ENCODE assay signal across 1 cellular context in genomic region chr14:67343601-67344230, GRCh38.
TF ChIP-seq lines count a peak whose summit lies in the region.

No MANE protein-coding gene starts in this region.

TF ChIP-seq in HepG2, 621 proteins besides CTCF, POLR2A, EP300 and RAD21:
- TF ChIP-seq ZNF335 (CRISPR knock-in tag; IDR thresholded peaks at IDR 0.05) (no peak), KLF16 (CRISPR knock-in tag; IDR thresholded peaks at IDR 0.05) (no peak), CBX2 (IDR thresholded peaks at IDR 0.05; ENCODE audit: low read depth, low read length) (no peak), CBX2 (CRISPR knock-in tag; IDR thresholded peaks at IDR 0.05; ENCODE audit: low read depth) (no peak), DNMT1 (CRISPR knock-in tag; IDR thresholded peaks at IDR 0.05) (no peak), ZBTB43 (CRISPR knock-in tag; conservative IDR thresholded peaks at IDR 0.05) (no peak), MBNL3 (CRISPR knock-in tag; conservative IDR thresholded peaks at IDR 0.05) (no peak), ZNF788 (CRISPR knock-in tag; IDR thresholded peaks at IDR 0.05; ENCODE audit: borderline replicate concordance) (no peak), ZNF772 (CRISPR knock-in tag; IDR thresholded peaks at IDR 0.05) (no peak)
- TF ChIP-seq, protein P1, sequence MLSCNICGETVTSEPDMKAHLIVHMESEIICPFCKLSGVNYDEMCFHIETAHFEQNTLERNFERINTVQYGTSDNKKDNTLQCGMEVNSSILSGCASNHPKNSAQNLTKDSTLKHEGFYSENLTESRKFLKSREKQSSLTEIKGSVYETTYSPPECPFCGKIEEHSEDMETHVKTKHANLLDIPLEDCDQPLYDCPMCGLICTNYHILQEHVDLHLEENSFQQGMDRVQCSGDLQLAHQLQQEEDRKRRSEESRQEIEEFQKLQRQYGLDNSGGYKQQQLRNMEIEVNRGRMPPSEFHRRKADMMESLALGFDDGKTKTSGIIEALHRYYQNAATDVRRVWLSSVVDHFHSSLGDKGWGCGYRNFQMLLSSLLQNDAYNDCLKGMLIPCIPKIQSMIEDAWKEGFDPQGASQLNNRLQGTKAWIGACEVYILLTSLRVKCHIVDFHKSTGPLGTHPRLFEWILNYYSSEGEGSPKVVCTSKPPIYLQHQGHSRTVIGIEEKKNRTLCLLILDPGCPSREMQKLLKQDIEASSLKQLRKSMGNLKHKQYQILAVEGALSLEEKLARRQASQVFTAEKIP (CRISPR knock-in tag; IDR thresholded peaks at IDR 0.05; ENCODE audit: borderline replicate concordance) = no peak
